11 cellular contexts compared by ENCODE assay signal in the genomic region with DNA sequence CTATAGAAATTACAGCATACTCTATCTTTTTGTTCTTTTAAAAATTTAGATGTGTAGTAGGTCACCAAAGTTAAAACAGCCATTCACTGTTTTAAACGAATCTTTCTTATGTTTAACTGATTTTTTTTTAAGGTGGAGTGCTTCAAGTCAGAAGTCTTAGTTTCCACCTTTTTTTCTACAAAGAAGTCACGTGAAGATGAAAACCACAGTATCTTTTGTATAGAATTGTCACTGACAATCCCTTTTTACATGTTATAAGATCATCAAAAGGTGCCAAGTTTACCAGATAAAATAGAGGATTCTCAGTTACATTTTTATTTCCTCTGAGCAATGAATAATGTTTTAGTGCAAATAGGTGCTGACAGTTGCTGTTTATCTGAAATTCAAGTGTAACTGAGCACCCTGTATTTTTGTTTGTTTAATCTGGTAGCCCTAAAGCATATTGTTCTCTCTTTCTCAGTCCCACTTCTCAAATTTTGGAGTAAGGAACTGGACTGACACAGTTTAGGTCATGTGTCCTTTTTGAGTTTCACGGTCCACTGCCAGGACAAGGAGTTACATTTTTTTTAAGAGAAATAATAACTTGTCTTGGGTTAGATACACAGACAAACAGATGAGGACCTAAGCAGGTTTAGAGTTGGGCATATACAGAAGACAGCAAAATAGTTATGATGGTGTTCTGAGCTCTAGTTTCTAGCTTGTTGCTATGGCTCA.
"Had no signal": no experiment of that assay in that cellular context is flagged by ENCODE, and none has a peak within 500 bp of the region (broad histone marks: within the 10 kb centered on the region; RNA-seq: fewer than 3 reads in every experiment).

No MANE protein-coding gene starts in this region.

- H3K4me3 ChIP-seq: cardiac muscle cell, esophagus squamous epithelium, neural progenitor cell, ovary had no signal

- H3K9me3 ChIP-seq: esophagus squamous epithelium, ovary had no signal

- H3K4me1 ChIP-seq: esophagus squamous epithelium, neural progenitor cell had no signal

- H3K9ac ChIP-seq: neural progenitor cell had no signal

- H3K4me2 ChIP-seq: neural progenitor cell had no signal

- H2AFZ ChIP-seq: neural progenitor cell had no signal

- H3K27me3 ChIP-seq: cardiac muscle cell, esophagus squamous epithelium, neural progenitor cell, ovary had no signal

- H3K27ac ChIP-seq: cardiac muscle cell, esophagus squamous epithelium, neural progenitor cell, ovary had no signal

- H3K36me3 ChIP-seq: cardiac muscle cell, esophagus squamous epithelium, neural progenitor cell, ovary had no signal

- DNase-seq: activated CD4-positive, alpha-beta T cell treated with anti-CD3 and anti-CD28 coated beads for 1 hour; activated CD4-positive, alpha-beta T cell treated with anti-CD3 and anti-CD28 coated beads, Interleukin-2, amount 50 U/mL, for 4 hours; activated naive CD4-positive, alpha-beta T cell treated with anti-CD3 and anti-CD28 coated beads, Interleukin-2, amount 50 U/mL, for 16 hours; esophagus squamous epithelium; ovary; stimulated activated CD4-positive, alpha-beta T cell treated with anti-CD3 and anti-CD28 coated beads, Interleukin-15, amount 100 ng/mL, for 24 hours; stimulated activated CD4-positive, alpha-beta T cell treated with anti-CD3 and anti-CD28 coated beads, Interleukin-4, amount 100 ng/mL, for 24 hours; stimulated activated naive CD4-positive, alpha-beta T cell; trophoblast cell had no signal
